Comparison of ENCODE assay signal across 3 cellular contexts in genomic region chr2:52818958-52819357, GRCh38.
"Had no signal": no experiment of that assay in that cellular context is flagged by ENCODE, and none has a peak within 500 bp of the region (broad histone marks: within the 10 kb centered on the region; RNA-seq: fewer than 3 reads in every experiment).

No MANE protein-coding gene starts in this region.

- ATAC-seq: GM12878 had no signal

- H3K4me3 ChIP-seq: GM12878 had no signal

- DNase-seq: GDM1, GF-D8 had no signal
